ENCODE assay signal across 26 cellular contexts in genomic region chr15:98363416-98363815, GRCh38.
DNase-seq lines count a peak whose midpoint lies in the region; ATAC-seq, FAIRE-seq and TF ChIP-seq lines count a peak whose summit lies in the region.
"Had no signal": no experiment of that assay in that cellular context is flagged by ENCODE, and none has a peak within 500 bp of the region (broad histone marks: within the 10 kb centered on the region; RNA-seq: fewer than 3 reads in every experiment).

No MANE protein-coding gene starts in this region.

- TF ChIP-seq CTCF in RWPE2 (IDR thresholded peaks at IDR 0.05; ENCODE audit: poor library complexity, severe bottlenecking) (no peak), HepG2 (CRISPR knock-in tag; IDR thresholded peaks at IDR 0.05) (no peak), PC-9 (conservative IDR thresholded peaks at IDR 0.05) (no peak)

- DNase-seq in right cardiac atrium, result no peak
- no peak for DNase-seq in left ventricle myocardium superior
- no peak for DNase-seq in RWPE2 (ENCODE audit: low spot score)
- no peak for DNase-seq in HepG2 (ENCODE audit: low spot score)
- no peak for DNase-seq in activated CD4-positive, alpha-beta T cell treated with anti-CD3 and anti-CD28 coated beads, Interleukin-2, amount 50 U/mL, for 1 hour
- no peak for DNase-seq in kidney glomerular epithelial cell (lab: John Stamatoyannopoulos, UW)
- no peak for DNase-seq in PC-9
- no peak for DNase-seq in dedifferentiated amniotic fluid mesenchymal stem cell (ENCODE audit: extremely low spot score)
- DNase-seq: 8988T; AML-193; C1 segment of cervical spinal cord; Calu3; CD8-positive, alpha-beta memory T cell; DMS153; GOT3; MM.1S; NCI-H1048; NCI-H1436; NCI-H1930; NCI-H345; NCI-H524; NCI-H774; SHP77 had no signal

- H3K9me3 ChIP-seq in right cardiac atrium (ENCODE audit: control insufficient read depth, low read length), result no peaks in the 10 kb centered on the region
- H3K9me3 ChIP-seq in RWPE2 (ENCODE audit: severe bottlenecking), result no peaks in the 10 kb centered on the region
- no peaks in the 10 kb centered on the region for H3K9me3 ChIP-seq in HepG2 (ENCODE audit: low read length)
- H3K9me3 ChIP-seq in PC-9 (ENCODE audit: insufficient read depth, low read depth), result no peaks in the 10 kb centered on the region

- TF ChIP-seq EP300 in HepG2 (IDR thresholded peaks at IDR 0.05; ENCODE audit: low read depth in 2 of 2, low read length in 2 of 2) (no peak), HepG2 (CRISPR knock-in tag; IDR thresholded peaks at IDR 0.05; ENCODE audit: borderline replicate concordance) (no peak)

- H2AFZ ChIP-seq in HepG2 (ENCODE audit: low read length) (no peak overlapping the region), PC-9 (no peak overlapping the region)

- H4K20me1 ChIP-seq in HepG2 (ENCODE audit: insufficient read depth, low read length) (no peaks in the 10 kb centered on the region), PC-9 (ENCODE audit: insufficient read depth) (no peaks in the 10 kb centered on the region)

- no peaks in the 10 kb centered on the region for H3K27me3 ChIP-seq in right cardiac atrium (ENCODE audit: control insufficient read depth, insufficient read depth)
- H3K27me3 ChIP-seq in RWPE2 (ENCODE audit: insufficient read depth, poor library complexity, severe bottlenecking), result no peaks in the 10 kb centered on the region
- H3K27me3 ChIP-seq in HepG2 (ENCODE audit: control insufficient read depth in 1 of 2, insufficient read depth in 2 of 2, low read length in 2 of 2), result no peaks in the 10 kb centered on the region
- peaks cover 16% of the 10 kb centered on the region; the same call in 1 of the 2 replicates for H3K27me3 ChIP-seq in PC-9 (ENCODE audit: insufficient read depth, low read depth)

- BruUV-seq in HepG2 (replicated peaks; lab: Mats Ljungman, UMichigan) (no TSS peak), PC-9 (replicated peaks; lab: Mats Ljungman, UMichigan) (no TSS peak)

- no peak for TF ChIP-seq POLR2A in HepG2 (IDR thresholded peaks at IDR 0.05; ENCODE audit: insufficient read depth in 1 of 2, low read depth in 2 of 2, low read length in 2 of 2)

- no peaks in the 10 kb centered on the region for H3K4me1 ChIP-seq in right cardiac atrium (ENCODE audit: control insufficient read depth, insufficient read depth, low read length)
- H3K4me1 ChIP-seq in RWPE2 (ENCODE audit: insufficient read depth, poor library complexity, severe bottlenecking), result no peaks in the 10 kb centered on the region
- no peaks in the 10 kb centered on the region for H3K4me1 ChIP-seq in HepG2 (ENCODE audit: insufficient read depth, low read length)
- no peaks in the 10 kb centered on the region for H3K4me1 ChIP-seq in PC-9 (replicated peaks; ENCODE audit: insufficient read depth)

- H3K36me3 ChIP-seq in RWPE2 (ENCODE audit: low read depth), result no peaks in the 10 kb centered on the region
- no peaks in the 10 kb centered on the region for H3K36me3 ChIP-seq in HepG2 (replicated peaks in 1 of 2; ENCODE audit: control insufficient read depth in 1 of 2, insufficient read depth in 2 of 2, low read length in 2 of 2)
- no peaks in the 10 kb centered on the region for H3K36me3 ChIP-seq in PC-9 (ENCODE audit: low read depth)

- H3K9ac ChIP-seq in HepG2 (ENCODE audit: insufficient read depth, low read depth, low read length), result no peak overlapping the region

- H3K79me2 ChIP-seq in HepG2 (ENCODE audit: insufficient read depth, low read length) (no peaks in the 10 kb centered on the region), PC-9 (ENCODE audit: low read depth) (no peaks in the 10 kb centered on the region)

- POLR2A ChIA-PET in HepG2 (lab: Yijun Ruan, JAX), result no interaction called here
- POLR2A ChIA-PET in PC-9 (lab: Charles Lee; ENCODE audit: unreplicated experiment), result no interaction called here

- CTCF ChIA-PET in HepG2 (lab: Yijun Ruan, JAX; ENCODE audit: low intra/inter-chr PET ratio, low total read pairs), result no interaction called here
- CTCF ChIA-PET in PC-9 (lab: Charles Lee), result no interaction called here

- ATAC-seq in right cardiac atrium (peak; percentile 42 to 51), left ventricle myocardium superior (no peak), RWPE2 (ENCODE audit: low read depth) (peak; percentile 48; the same call in 2 of the 3 replicates), HepG2 (peak; percentile 84)

- no peak overlapping the region for H3K4me2 ChIP-seq in HepG2 (ENCODE audit: low read depth, low read length)
- no peak overlapping the region for H3K4me2 ChIP-seq in PC-9

- FAIRE-seq in HepG2 (lab: Jason Lieb, UNC), result no peak
- FAIRE-seq: G401.6, GM12892 had no signal

- H3K27ac ChIP-seq in right cardiac atrium (ENCODE audit: low read length), result no peak overlapping the region
- H3K27ac ChIP-seq in RWPE2 (ENCODE audit: poor library complexity, severe bottlenecking), result no peak overlapping the region
- H3K27ac ChIP-seq in HepG2 (ENCODE audit: extremely low read length, insufficient read depth, low read length), result no peak overlapping the region
- H3K27ac ChIP-seq in PC-9, result no peak overlapping the region
- H3K27ac ChIP-seq: SK-N-MC had no signal

- 60% methylated on average over 2 of the region's 2 CpGs for WGBS in right cardiac atrium
- WGBS in HepG2 (ENCODE audit: low lambda C conversion rate), result 15% methylated on average over 2 of the region's 2 CpGs

- no peak for TF ChIP-seq RAD21 in HepG2 (CRISPR knock-in tag; IDR thresholded peaks at IDR 0.05)

- no peak overlapping the region for H3K4me3 ChIP-seq in right cardiac atrium (ENCODE audit: low read length)
- no peak overlapping the region for H3K4me3 ChIP-seq in RWPE2 (ENCODE audit: severe bottlenecking)
- H3K4me3 ChIP-seq in HepG2 (replicated peaks in 1 of 3; ENCODE audit: insufficient read depth in 1 of 3, low read depth in 2 of 3, low read length in 3 of 3), result no peak overlapping the region
- no peak overlapping the region for H3K4me3 ChIP-seq in PC-9
- H3K4me3 ChIP-seq: SK-N-MC had no signal

- intact Hi-C loops in right cardiac atrium (cut with DNase I), result no loop called here
- intact Hi-C loops in left ventricle myocardium superior (cut with micrococcal nuclease), result no loop called here
- intact Hi-C loops in HepG2 (cut with micrococcal nuclease; ENCODE audit: unreplicated experiment), result no loop called here
- intact Hi-C loops in PC-9 (cut with micrococcal nuclease; ENCODE audit: unreplicated experiment), result no loop called here

- no peaks in the 10 kb centered on the region; the same call in 1 of the 2 replicates for H3K9me2 ChIP-seq in PC-9 (ENCODE audit: insufficient read depth)

- in situ Hi-C loops in HepG2 (cut with HindIII; ENCODE audit: extremely low pct_ligation_motif_present, low pct_unique_long_range_greater_than_20kb), result no loop called here

- H3F3A ChIP-seq in PC-9 (ENCODE audit: insufficient read depth, low read depth), result no peaks in the 10 kb centered on the region

TF ChIP-seq in HepG2, 621 proteins besides CTCF, POLR2A, EP300 and RAD21 (continues in another document):
- no peak for TF ChIP-seq NFKBIZ (CRISPR knock-in tag; IDR thresholded peaks at IDR 0.05)
- no peak for TF ChIP-seq ZNF83 (CRISPR knock-in tag; IDR thresholded peaks at IDR 0.05; ENCODE audit: borderline replicate concordance)
- no peak for TF ChIP-seq KAT7 (CRISPR knock-in tag; IDR thresholded peaks at IDR 0.05; ENCODE audit: borderline replicate concordance)
- no peak for TF ChIP-seq SYNCRIP (IDR thresholded peaks at IDR 0.05; ENCODE audit: insufficient read depth, low read depth, low read length)
- no peak for TF ChIP-seq REST (IDR thresholded peaks at IDR 0.05; ENCODE audit: borderline replicate concordance in 1 of 2, low read depth in 1 of 2, low read length in 2 of 2)
- TF ChIP-seq GATAD1 (CRISPR knock-in tag; IDR thresholded peaks at IDR 0.05), result no peak
- no peak for TF ChIP-seq ZNF432 (CRISPR knock-in tag; IDR thresholded peaks at IDR 0.05; ENCODE audit: borderline replicate concordance)
- no peak for TF ChIP-seq PHF20 (CRISPR knock-in tag; IDR thresholded peaks at IDR 0.05)
